ENCODE assay signal across 8 cellular contexts in the genomic region with DNA sequence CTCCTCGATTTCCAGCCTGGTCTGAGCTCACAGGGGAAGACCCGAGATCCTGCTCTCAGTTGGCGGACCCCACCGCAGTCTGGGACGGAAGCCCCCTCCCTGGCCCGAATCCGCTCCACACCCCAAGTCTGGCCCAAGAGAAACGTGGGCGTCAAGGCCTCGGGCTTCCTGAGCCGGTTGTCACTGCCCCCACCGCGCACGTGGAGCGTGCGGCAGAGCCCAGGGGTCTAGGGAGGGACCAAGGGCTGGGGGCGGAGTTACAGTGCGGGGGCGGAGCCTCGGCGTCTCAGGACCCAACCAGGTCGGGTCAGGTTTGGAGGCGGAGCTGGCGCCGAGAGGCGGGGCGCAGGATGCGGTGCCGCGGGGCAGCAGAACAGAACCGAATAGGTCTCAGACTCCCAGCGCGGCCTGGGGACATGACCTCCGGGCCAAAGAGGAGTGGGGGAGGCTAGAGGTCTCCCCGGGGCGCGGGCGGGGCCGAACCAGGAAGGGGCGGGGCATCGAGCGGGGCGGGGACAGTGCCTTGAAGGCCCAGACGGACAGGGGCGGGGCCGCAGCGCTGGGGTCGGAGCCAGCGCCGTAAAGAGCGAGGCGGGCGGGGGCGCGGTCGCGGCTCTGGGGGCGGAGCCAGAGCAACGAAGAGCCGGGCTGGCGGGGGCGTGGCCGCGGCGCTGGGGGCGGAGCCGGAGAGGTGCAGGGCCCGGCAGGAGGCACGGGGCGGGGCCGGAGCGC. TPM values are rescaled to one million over a fixed set of nuclear protein-coding genes. Genes with fewer than 3 reads are reported as not detected.
DNase-seq lines count a peak whose midpoint lies in the region; ATAC-seq and TF ChIP-seq lines count a peak whose summit lies in the region.

No MANE protein-coding gene starts in this region.

- no peaks in the 10 kb centered on the region for H3K36me3 ChIP-seq in left lung

- TF ChIP-seq POLR2A in GM18951 (IDR thresholded peaks at IDR 0.05; ENCODE audit: extremely low read depth, insufficient read depth, insufficient read length) = peak; percentile 18

- in situ Hi-C loops in GM18951 (cut with MboI; ENCODE audit: low sequenced_read_pairs, unreplicated experiment) = loop anchor here (10.0 kb wide), 1 partner anchor 72 kb away; no protein-coding TSS in a partner anchor

- H3K4me3 ChIP-seq in AG09309 (ENCODE audit: control insufficient read depth, low read depth, low read length) (peak overlapping the region; percentile 66), left lung (peak overlapping the region; percentile 24 to 56)

- H3K4me1 ChIP-seq in left lung = peaks cover 11 to 48% of the 10 kb centered on the region in 2 donors

- DNase-seq in AG09309 (ENCODE audit: low read depth) = peak; percentile 56
- DNase-seq in NCI-H446 treated with DMSO at 0.1 percent for 48 hours (lab: John Stamatoyannopoulos, UW) = peak; percentile 23
- peak; percentile 99 for DNase-seq in activated CD4-positive, alpha-beta T cell treated with anti-CD3 and anti-CD28 coated beads, Interleukin-2, amount 50 U/mL, for 1 hour
- DNase-seq in dedifferentiated amniotic fluid mesenchymal stem cell (ENCODE audit: extremely low spot score) = peak; percentile 92
- DNase-seq in left lung = peak; percentile 98 to 100
- DNase-seq in stimulated activated CD4-positive, alpha-beta T cell treated with anti-CD3 and anti-CD28 coated beads, Interleukin-2, amount 100 ng/mL, for 24 hours = peak; percentile 99 to 100

- peak overlapping the region; percentile 50 to 69 for H3K27ac ChIP-seq in left lung

- TF ChIP-seq CTCF in AG09309 (IDR thresholded peaks at IDR 0.05; ENCODE audit: control insufficient read depth, insufficient read depth, low read depth, low read length, missing control alignments) (no peak), left lung (IDR thresholded peaks at IDR 0.05) (no peak)

- ATAC-seq in HG03196 (IDR thresholded peaks at IDR 0.05; ENCODE audit: unreplicated experiment) (peak; percentile 43), left lung (peak; percentile 91)

- peaks cover 0 to 53% of the 10 kb centered on the region in 2 donors for H3K27me3 ChIP-seq in left lung

- intact Hi-C loops in left lung (cut with DNase I) = no loop called here

- H3K9me3 ChIP-seq in left lung = no peaks in the 10 kb centered on the region

RNA-seq across cellular contexts. Expression of a gene that starts 0.4 kb away (rescaled TPM):
- 1 to 10 TPM; 6.2 to 7.0 TPM for total RNA-seq in left lung

Comparison
In these comparisons a context has a peak if more than half of its experiments do, and no peak if none do; other contexts are left out.
1. Peak in every context shown above with its lines: DNase-seq, ATAC-seq, H3K4me3 ChIP-seq and H3K27ac ChIP-seq.
2. DNase-seq: peak in every context shown above with its lines; median percentile 100 in stimulated activated CD4-positive, alpha-beta T cell treated with anti-CD3 and anti-CD28 coated beads, Interleukin-2, amount 100 ng/mL, for 24 hours; 99 in activated CD4-positive, alpha-beta T cell treated with anti-CD3 and anti-CD28 coated beads, Interleukin-2, amount 50 U/mL, for 1 hour; 99 in left lung; 92 in dedifferentiated amniotic fluid mesenchymal stem cell; 56 in AG09309; 23 in NCI-H446 treated with DMSO at 0.1 percent for 48 hours.